ENCODE assay signal across 9 cellular contexts in the genomic region with DNA sequence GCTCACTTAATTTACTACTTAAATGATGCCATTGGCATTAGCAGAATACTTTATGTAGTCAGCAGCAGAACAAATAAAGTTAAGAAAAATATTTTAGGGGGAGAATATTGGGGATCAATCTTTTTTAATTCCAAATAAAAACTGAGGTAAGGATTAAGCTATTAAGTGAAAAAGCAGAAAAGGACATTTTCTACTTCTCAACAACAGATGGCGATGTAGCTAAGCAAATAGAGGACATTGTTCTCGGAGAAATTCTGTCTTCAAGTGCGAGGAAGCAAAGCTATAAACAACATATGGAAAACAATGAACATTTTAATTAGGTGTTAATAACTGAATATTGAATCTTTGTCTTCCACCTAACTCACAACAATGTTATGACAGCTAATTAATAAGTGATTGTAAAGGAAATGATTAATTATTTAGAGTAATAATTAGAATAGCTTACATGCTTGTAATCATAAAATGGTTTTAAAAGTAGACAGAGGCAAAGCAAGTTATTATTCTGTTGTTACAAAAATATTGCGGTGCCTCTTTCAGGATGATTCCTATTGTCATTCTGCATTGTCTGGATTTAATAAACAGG. TPM values are rescaled to one million over a fixed set of nuclear protein-coding genes. Genes with fewer than 3 reads are reported as not detected.
DNase-seq lines count a peak whose midpoint lies in the region; ATAC-seq and TF ChIP-seq lines count a peak whose summit lies in the region.
"Had no signal": no experiment of that assay in that cellular context is flagged by ENCODE, and none has a peak within 500 bp of the region (broad histone marks: within the 10 kb centered on the region; RNA-seq: fewer than 3 reads in every experiment).

No MANE protein-coding gene starts in this region.

- CTCF ChIA-PET in Panc1 (lab: Charles Lee): interaction anchor here (0.7 to 1.2 kb wide), 5 partner anchors 13 to 809 kb away, joined by 3 to 8 read pairs (median 3); partner anchors contain the start of gene CCDC93

- intact Hi-C loops in Panc1 (cut with micrococcal nuclease; ENCODE audit: unreplicated experiment): loop anchor here (5.0 to 10.0 kb wide), 4 partner anchors 141 to 816 kb away; no protein-coding TSS in a partner anchor
- intact Hi-C loops in esophagus squamous epithelium (cut with DNase I): loop anchor here (5.0 kb wide), 1 partner anchor 821 kb away; no protein-coding TSS in a partner anchor

- ATAC-seq in Panc1: no peak
- ATAC-seq in GM18520 (IDR thresholded peaks at IDR 0.05; ENCODE audit: unreplicated experiment): no peak
- ATAC-seq in GM18858 (IDR thresholded peaks at IDR 0.05; ENCODE audit: unreplicated experiment): no peak
- no peak for ATAC-seq in GM21390 (IDR thresholded peaks at IDR 0.05; ENCODE audit: unreplicated experiment)

- H3K27ac ChIP-seq in Panc1 (ENCODE audit: low read length): no peak overlapping the region
- no peak overlapping the region for H3K27ac ChIP-seq in esophagus squamous epithelium
- H3K27ac ChIP-seq: SJSA1 had no signal

- H3K4me3 ChIP-seq in Panc1 (ENCODE audit: low read depth in 2 of 2, low read length in 2 of 2) (no peak overlapping the region), esophagus squamous epithelium (no peak overlapping the region)
- H3K4me3 ChIP-seq: SJSA1 had no signal

- H3K4me1 ChIP-seq in Panc1 (ENCODE audit: control insufficient read depth, insufficient read depth, low read length) (0 out of 2 replicates have a peak, but pooled peaks cover 2% of the 10 kb centered on the region), esophagus squamous epithelium (no peaks in the 10 kb centered on the region)

- no peak for TF ChIP-seq POLR2A in esophagus squamous epithelium (IDR thresholded peaks at IDR 0.05)

- in situ Hi-C loops in Panc1 (cut with HindIII; ENCODE audit: low pct_unique_long_range_greater_than_20kb, low sequenced_read_pairs): no loop called here

- H3K9me3 ChIP-seq in Panc1 (ENCODE audit: control insufficient read depth, insufficient read depth, low read depth, low read length): no peaks in the 10 kb centered on the region
- no peaks in the 10 kb centered on the region for H3K9me3 ChIP-seq in esophagus squamous epithelium
- H3K9me3 ChIP-seq: SJSA1 had no signal

- POLR2A ChIA-PET in Panc1 (lab: Charles Lee): no interaction called here

- TF ChIP-seq CTCF in Panc1 (IDR thresholded peaks at IDR 0.05) (peak; percentile 63; the same call in 1 of the 2 replicates), esophagus squamous epithelium (IDR thresholded peaks at IDR 0.05) (peak; percentile 27 to 58 (median 46))

- WGBS in esophagus squamous epithelium, 2 donors: 5% methylated on average over 4 of the region's 4 CpGs

- H3K36me3 ChIP-seq in Panc1 (ENCODE audit: control insufficient read depth, insufficient read depth, low read length) (no peaks in the 10 kb centered on the region), esophagus squamous epithelium (no peaks in the 10 kb centered on the region)
- H3K36me3 ChIP-seq: SJSA1 had no signal

- DNase-seq in DMS53 (lab: John Stamatoyannopoulos, UW) (peak; percentile 78), HS-5 (ENCODE audit: low read depth) (peak; percentile 35), Panc1 (ENCODE audit: low read depth, low spot score) (no peak), esophagus squamous epithelium (lab: John Stamatoyannopoulos, UW) (no peak), pons (ENCODE audit: low spot score) (peak; percentile 66)

- H3K27me3 ChIP-seq in Panc1 (ENCODE audit: control insufficient read depth, insufficient read depth, low read length) (peaks cover 6% of the 10 kb centered on the region; the same call in 1 of the 2 replicates), esophagus squamous epithelium (peaks cover 0 to 81% (median 0%) of the 10 kb centered on the region in 4 donors)
- H3K27me3 ChIP-seq: SJSA1 had no signal

- no TSS peak for BruUV-seq in Panc1 (replicated peaks; lab: Mats Ljungman, UMichigan)

RNA-seq across cellular contexts. Expression of gene CCDC93, which starts 32.8 kb away (rescaled TPM):
- total RNA-seq in Panc1 (2021; ENCODE audit: unreplicated experiment) (31.5 TPM), esophagus squamous epithelium (10 to 100 TPM; 10.6 to 20.4 (median 17.2) TPM)
- polyA plus RNA-seq in Panc1 (2012; ENCODE audit: insufficient read length): 10.0 TPM

RNA-seq across cellular contexts. Expression of gene INSIG2, which starts 41.6 kb away (rescaled TPM):
- 9.9 TPM for total RNA-seq in Panc1 (2021; ENCODE audit: unreplicated experiment)
- 8.4 TPM for polyA plus RNA-seq in Panc1 (2012; ENCODE audit: insufficient read length)
- 10 to 100 TPM in 1 of 4 donors, 1 to 10 TPM in 3; 2.5 to 10.1 (median 6.5) TPM for total RNA-seq in esophagus squamous epithelium

Comparison
In these comparisons a context has a peak if more than half of its experiments do, and no peak if none do; other contexts are left out.
1. DNase-seq: peak in DMS53 (single experiment), HS-5 (single experiment) and pons (single experiment); none in Panc1 (single experiment) and esophagus squamous epithelium (single experiment).